8 cellular contexts compared by ENCODE assay signal in the genomic region with DNA sequence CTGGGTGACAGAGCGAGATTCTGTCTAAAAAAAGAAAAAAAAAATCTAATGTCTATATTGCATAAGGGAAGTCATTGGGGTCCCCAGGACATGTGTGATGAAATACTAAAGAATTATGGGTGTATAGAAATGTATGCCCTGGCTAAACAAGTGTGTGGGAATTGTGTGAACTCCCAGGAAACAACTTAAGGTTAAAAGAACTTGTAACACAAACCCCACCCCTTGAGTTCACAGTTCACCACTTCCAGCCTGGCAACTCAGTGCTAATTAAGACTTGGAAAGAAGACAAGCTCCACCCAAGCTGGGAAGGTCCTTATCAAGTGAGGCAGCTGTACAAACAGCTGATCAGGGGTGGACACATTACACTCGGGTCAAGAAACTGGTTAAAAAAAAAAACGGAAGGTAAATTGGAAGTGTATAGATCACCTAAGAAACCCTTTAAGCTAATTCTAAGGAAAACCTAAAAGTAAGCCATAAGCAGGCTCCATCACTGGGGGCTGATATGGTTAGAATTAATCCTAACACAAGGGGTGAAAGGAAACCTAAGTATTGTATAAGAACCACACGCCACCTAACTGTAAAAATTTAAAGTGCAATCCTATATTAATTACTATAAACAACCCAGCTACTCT. TPM values are rescaled to one million over a fixed set of nuclear protein-coding genes. Genes with fewer than 3 reads are reported as not detected.
DNase-seq lines count a peak whose midpoint lies in the region; ATAC-seq and TF ChIP-seq lines count a peak whose summit lies in the region.

No MANE protein-coding gene starts in this region.

- H3K4ac ChIP-seq in trophoblast cell (ENCODE audit: low read depth, low read length) = no peak overlapping the region

- TF ChIP-seq CTCF in HEK293 (tag by site-specific recombination; IDR thresholded peaks at IDR 0.05) (peak; percentile 10; the same call in 1 of the 2 replicates), RWPE1 (conservative IDR thresholded peaks at IDR 0.05; ENCODE audit: low read depth) (peak; percentile 51)

- H3K14ac ChIP-seq in trophoblast cell (ENCODE audit: low read length) = no peak overlapping the region

- H3K4me1 ChIP-seq in BLaER1 (peaks cover 49% of the 10 kb centered on the region), HEK293 (ENCODE audit: control insufficient read depth, insufficient read depth, low read length) (peaks cover 30% of the 10 kb centered on the region), trophoblast cell (ENCODE audit: control insufficient read depth in 1 of 2, insufficient read depth in 2 of 2, low read length in 2 of 2) (peaks cover 5 to 12% of the 10 kb centered on the region in 2 experiments)

- H3K4me3 ChIP-seq in BLaER1 (no peak overlapping the region), HEK293 (ENCODE audit: low read depth, low read length) (no peak overlapping the region), trophoblast cell (ENCODE audit: low read depth, low read length) (no peak overlapping the region)

- no peak overlapping the region for H3K18ac ChIP-seq in trophoblast cell (ENCODE audit: low read length)

- peak; percentile 30 for DNase-seq in RWPE1 (ENCODE audit: low spot score)
- DNase-seq in left ventricle myocardium superior = no peak
- no peak for DNase-seq in kidney glomerular epithelial cell (lab: John Stamatoyannopoulos, UW)
- no peak for DNase-seq in trophoblast cell

- H2BK120ac ChIP-seq in trophoblast cell (ENCODE audit: insufficient read depth, low read length, poor library complexity) = no peak overlapping the region

- no peak overlapping the region for H2BK5ac ChIP-seq in trophoblast cell (ENCODE audit: low read depth, low read length, poor library complexity)

- POLR2A ChIA-PET in HEK293 (lab: Yijun Ruan, JAX) (no interaction called here), RWPE1 (lab: Yijun Ruan, JAX; ENCODE audit: low non-redundant PET) (interaction anchor here (0.6 kb wide), 1 partner anchor 360 kb away, joined by 3 read pairs; no protein-coding TSS in a partner anchor)

- intact Hi-C loops in left ventricle myocardium superior (cut with micrococcal nuclease) = no loop called here

- H3K9ac ChIP-seq in BLaER1 (no peak overlapping the region), trophoblast cell (ENCODE audit: low read length) (no peak overlapping the region)

- H3K27ac ChIP-seq in BLaER1 (peak overlapping the region; percentile 96), HEK293 (ENCODE audit: extremely low read depth, low read depth, low read length) (no peak overlapping the region), RWPE1 (peak overlapping the region; percentile 72), trophoblast cell (ENCODE audit: low read depth, low read length) (no peak overlapping the region)

- no peak overlapping the region for H2AFZ ChIP-seq in trophoblast cell (ENCODE audit: insufficient read depth, low read length, poor library complexity)

- H3K79me2 ChIP-seq in trophoblast cell (ENCODE audit: control insufficient read depth, insufficient read depth, low read length, poor library complexity) = no peaks in the 10 kb centered on the region

- no peak overlapping the region for H3K23ac ChIP-seq in trophoblast cell (ENCODE audit: low read length)

- CTCF ChIA-PET in HEK293 (lab: Yijun Ruan, JAX) (interaction anchor here (0.6 to 1.7 kb wide), 7 partner anchors 9 to 251 kb away, joined by 3 to 8 read pairs (median 3); no protein-coding TSS in a partner anchor), RWPE1 (lab: Yijun Ruan, JAX) (interaction anchor here (0.7 to 1.2 kb wide), 4 partner anchors 9 to 236 kb away, joined by 3 to 6 read pairs (median 4); no protein-coding TSS in a partner anchor)

- no peaks in the 10 kb centered on the region for H4K20me1 ChIP-seq in BLaER1

- H3K9me3 ChIP-seq in BLaER1 (no peaks in the 10 kb centered on the region), HEK293 (ENCODE audit: control insufficient read depth, insufficient read depth, low read depth, low read length) (no peaks in the 10 kb centered on the region), trophoblast cell (ENCODE audit: insufficient read depth, low read depth, low read length) (peaks cover under 1% of the 10 kb centered on the region)

- peak overlapping the region; percentile 91 for H3K4me2 ChIP-seq in BLaER1
- no peak overlapping the region for H3K4me2 ChIP-seq in trophoblast cell (ENCODE audit: low read length)

- no CpG with 5 or more reads among the region's 4 CpGs for whole genome bisulfite sequencing in trophoblast cell (ENCODE audit: extremely low coverage, insufficient coverage, insufficient read length)

- H3K27me3 ChIP-seq in BLaER1 = no peaks in the 10 kb centered on the region
- no peaks in the 10 kb centered on the region for H3K27me3 ChIP-seq in trophoblast cell (ENCODE audit: insufficient read depth, low read length)

- no peaks in the 10 kb centered on the region for H3K36me3 ChIP-seq in BLaER1
- H3K36me3 ChIP-seq in HEK293 (ENCODE audit: control insufficient read depth in 2 of 2, insufficient read depth in 1 of 2, low read length in 2 of 2) = no peaks in the 10 kb centered on the region
- no peaks in the 10 kb centered on the region for H3K36me3 ChIP-seq in trophoblast cell (ENCODE audit: control insufficient read depth in 1 of 2, insufficient read depth in 2 of 2, low read length in 2 of 2)

- ATAC-seq in left ventricle myocardium superior (peak; percentile 44), GM21381 (IDR thresholded peaks at IDR 0.05; ENCODE audit: unreplicated experiment) (no peak), GM18520 (IDR thresholded peaks at IDR 0.05; ENCODE audit: unreplicated experiment) (no peak)

- H4K12ac ChIP-seq in trophoblast cell (ENCODE audit: low read depth, low read length) = no peak overlapping the region

- no peak overlapping the region for H2AK5ac ChIP-seq in trophoblast cell (ENCODE audit: low read length)

- no peak overlapping the region for H4K91ac ChIP-seq in trophoblast cell (ENCODE audit: low read depth, low read length)

- peaks cover 3% of the 10 kb centered on the region for H3K79me1 ChIP-seq in trophoblast cell (ENCODE audit: low read length)

- no peak overlapping the region for H2BK12ac ChIP-seq in trophoblast cell (ENCODE audit: low read length)

- no peak overlapping the region for H4K8ac ChIP-seq in trophoblast cell (ENCODE audit: low read depth, low read length)

TF ChIP-seq in HEK293, 187 proteins besides CTCF, POLR2A, EP300 and RAD21 (continues in another document):
- peak; percentile 48 for TF ChIP-seq ZNF629 (tag by site-specific recombination; IDR thresholded peaks at IDR 0.05)
- TF ChIP-seq, protein P1, sequence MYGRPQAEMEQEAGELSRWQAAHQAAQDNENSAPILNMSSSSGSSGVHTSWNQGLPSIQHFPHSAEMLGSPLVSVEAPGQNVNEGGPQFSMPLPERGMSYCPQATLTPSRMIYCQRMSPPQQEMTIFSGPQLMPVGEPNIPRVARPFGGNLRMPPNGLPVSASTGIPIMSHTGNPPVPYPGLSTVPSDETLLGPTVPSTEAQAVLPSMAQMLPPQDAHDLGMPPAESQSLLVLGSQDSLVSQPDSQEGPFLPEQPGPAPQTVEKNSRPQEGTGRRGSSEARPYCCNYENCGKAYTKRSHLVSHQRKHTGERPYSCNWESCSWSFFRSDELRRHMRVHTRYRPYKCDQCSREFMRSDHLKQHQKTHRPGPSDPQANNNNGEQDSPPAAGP (tag by site-specific recombination; IDR thresholded peaks at IDR 0.05) = 0 out of 2 replicates have a peak, but pooled peaks have one; percentile 45
- TF ChIP-seq, protein P2, sequence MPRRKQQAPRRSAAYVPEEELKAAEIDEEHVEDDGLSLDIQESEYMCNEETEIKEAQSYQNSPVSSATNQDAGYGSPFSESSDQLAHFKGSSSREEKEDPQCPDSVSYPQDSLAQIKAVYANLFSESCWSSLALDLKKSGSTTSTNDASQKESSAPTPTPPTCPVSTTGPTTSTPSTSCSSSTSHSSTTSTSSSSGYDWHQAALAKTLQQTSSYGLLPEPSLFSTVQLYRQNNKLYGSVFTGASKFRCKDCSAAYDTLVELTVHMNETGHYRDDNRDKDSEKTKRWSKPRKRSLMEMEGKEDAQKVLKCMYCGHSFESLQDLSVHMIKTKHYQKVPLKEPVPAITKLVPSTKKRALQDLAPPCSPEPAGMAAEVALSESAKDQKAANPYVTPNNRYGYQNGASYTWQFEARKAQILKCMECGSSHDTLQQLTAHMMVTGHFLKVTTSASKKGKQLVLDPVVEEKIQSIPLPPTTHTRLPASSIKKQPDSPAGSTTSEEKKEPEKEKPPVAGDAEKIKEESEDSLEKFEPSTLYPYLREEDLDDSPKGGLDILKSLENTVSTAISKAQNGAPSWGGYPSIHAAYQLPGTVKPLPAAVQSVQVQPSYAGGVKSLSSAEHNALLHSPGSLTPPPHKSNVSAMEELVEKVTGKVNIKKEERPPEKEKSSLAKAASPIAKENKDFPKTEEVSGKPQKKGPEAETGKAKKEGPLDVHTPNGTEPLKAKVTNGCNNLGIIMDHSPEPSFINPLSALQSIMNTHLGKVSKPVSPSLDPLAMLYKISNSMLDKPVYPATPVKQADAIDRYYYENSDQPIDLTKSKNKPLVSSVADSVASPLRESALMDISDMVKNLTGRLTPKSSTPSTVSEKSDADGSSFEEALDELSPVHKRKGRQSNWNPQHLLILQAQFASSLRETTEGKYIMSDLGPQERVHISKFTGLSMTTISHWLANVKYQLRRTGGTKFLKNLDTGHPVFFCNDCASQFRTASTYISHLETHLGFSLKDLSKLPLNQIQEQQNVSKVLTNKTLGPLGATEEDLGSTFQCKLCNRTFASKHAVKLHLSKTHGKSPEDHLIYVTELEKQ (tag by site-specific recombination; IDR thresholded peaks at IDR 0.05; ENCODE audit: borderline replicate concordance) = 0 out of 2 replicates have a peak, but pooled peaks have one; percentile 15
- peak; percentile 92 for TF ChIP-seq KLF1 (tag by site-specific recombination; IDR thresholded peaks at IDR 0.05)
- TF ChIP-seq SP7 (tag by site-specific recombination; IDR thresholded peaks at IDR 0.05) = peak; percentile 56; the same call in 1 of the 2 replicates
- TF ChIP-seq ZBTB17 (tag by site-specific recombination; IDR thresholded peaks at IDR 0.05) = peak; percentile 50; the same call in 1 of the 2 replicates
- peak; percentile 73 for TF ChIP-seq IKZF3 (tag by site-specific recombination; IDR thresholded peaks at IDR 0.05)
- no peak for TF ChIP-seq ZNF48 (tag by site-specific recombination; IDR thresholded peaks at IDR 0.05)
- peak; percentile 62 for TF ChIP-seq ZEB2 (tag by site-specific recombination; IDR thresholded peaks at IDR 0.05)

RNA-seq across cellular contexts. Expression of gene HLA-A, which starts 25.2 kb away (rescaled TPM):
- total RNA-seq in left ventricle myocardium superior = 256 TPM
- 12.3 and 12.5 TPM in 2 replicates for polyA plus RNA-seq in trophoblast cell (2013)

Comparison
In these comparisons a context has a peak if more than half of its experiments do, and no peak if none do; other contexts are left out.
1. H3K27ac ChIP-seq: peak in BLaER1 (single experiment) and RWPE1 (single experiment); none in HEK293 (single experiment) and trophoblast cell (single experiment).